8 cellular contexts compared by ENCODE assay signal in the genomic region with DNA sequence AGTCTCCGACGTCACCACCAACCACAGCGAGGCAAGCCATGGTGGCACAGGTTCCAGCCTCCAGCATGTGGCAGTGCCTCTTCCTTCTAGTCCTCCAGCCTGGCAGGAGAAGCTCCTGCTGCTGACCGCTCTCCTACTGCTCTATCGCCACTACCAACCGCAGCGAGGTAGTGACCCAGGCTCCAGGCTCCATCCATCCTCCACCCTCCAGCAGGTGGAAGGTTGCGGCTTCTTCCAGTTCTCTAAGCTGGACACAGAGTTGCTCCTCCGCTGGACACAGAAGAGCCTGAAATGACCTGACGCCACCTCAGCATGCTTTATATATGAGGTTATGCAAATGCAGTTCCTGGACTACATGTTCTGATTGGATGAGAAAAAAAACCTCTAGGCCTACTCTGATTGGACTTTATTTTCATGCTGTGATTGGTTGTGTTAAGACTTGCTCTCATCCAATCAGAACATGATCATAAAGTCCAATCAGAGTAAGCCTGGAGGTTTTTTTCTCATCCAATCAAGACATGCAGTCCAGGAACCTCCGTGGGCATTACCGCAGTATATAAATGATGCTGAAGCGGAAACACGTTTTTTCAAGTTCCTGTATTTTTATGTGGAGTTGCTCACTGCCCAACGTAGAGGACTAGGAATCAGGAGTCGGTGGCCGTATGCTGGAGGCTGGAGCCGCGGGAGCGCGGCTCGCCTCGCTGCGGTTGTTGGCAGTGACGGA.
A peak's percentile ranks its signal among the peaks of the same experiment; 100 is the strongest.
DNase-seq lines count a peak whose midpoint lies in the region; ATAC-seq, FAIRE-seq and TF ChIP-seq lines count a peak whose summit lies in the region.
"Not testable (repeated sequence)": the region's sequence is repeated elsewhere in the genome, so short reads cannot be mapped to it uniquely, and the experiment has no call there.

No MANE protein-coding gene starts in this region.

- ATAC-seq in WTC11: peak; percentile 92

- peaks cover 32% of the 10 kb centered on the region for H3K79me2 ChIP-seq in hepatocyte

- not testable (repeated sequence) for H3K27ac ChIP-seq in HUES48 (ENCODE audit: low read depth, low read length)
- peak overlapping the region; percentile 68 for H3K27ac ChIP-seq in hepatocyte

- H3K36me3 Mint-ChIP-seq in WTC11; neural crest cell (ENCODE audit: low read depth): not testable (repeated sequence)

- peak overlapping the region; percentile 32 for H2AFZ ChIP-seq in hepatocyte

- H3K9me3 ChIP-seq in HUES48 (ENCODE audit: control insufficient read depth, insufficient read depth, low read length); hepatocyte (ENCODE audit: low read depth): not testable (repeated sequence)

- H3K9me2 ChIP-seq in hepatocyte (replicated peaks; ENCODE audit: insufficient read depth): not testable (repeated sequence)

- not testable (repeated sequence) for H3K4me1 ChIP-seq in HUES48 (ENCODE audit: control insufficient read depth, insufficient read depth, low read length); hepatocyte (ENCODE audit: insufficient read depth)

- peaks cover 29% of the 10 kb centered on the region for H3K4me1 Mint-ChIP-seq in WTC11
- H3K4me1 Mint-ChIP-seq in neural crest cell: peaks cover 27% of the 10 kb centered on the region

- peak; percentile 51 for DNase-seq in ELF-1 (ENCODE audit: low read depth, low spot score)
- peak; percentile 83 for DNase-seq in NCI-H748 (lab: John Stamatoyannopoulos, UW; ENCODE audit: unreplicated experiment)
- DNase-seq in WTC11 (ENCODE audit: low spot score): peak; percentile 35
- peak; percentile 70 for DNase-seq in hepatocyte (ENCODE audit: low spot score)
- DNase-seq in iPS-NIHi11 (ENCODE audit: low spot score): peak; percentile 5
- DNase-seq in neural crest cell (ENCODE audit: low read depth, low spot score): peak; percentile 43
- DNase-seq in urothelium cell line (ENCODE audit: low spot score): peak; percentile 31

- not testable (repeated sequence) for H3K27ac Mint-ChIP-seq in WTC11; neural crest cell (ENCODE audit: unreplicated experiment)

- H3K9ac ChIP-seq in HUES48 (ENCODE audit: low read depth, low read length): peak overlapping the region; percentile 63; the same call in 1 of the 2 replicates

- H3K4me2 ChIP-seq in hepatocyte: peak overlapping the region; percentile 75

- POLR2A ChIA-PET in WTC11 (lab: Charles Lee): interaction anchor here (0.6 to 1.0 kb wide), 2 partner anchors 15 to 16 kb away, joined by 3 to 6 read pairs; no protein-coding TSS in a partner anchor

- H3K9me3 Mint-ChIP-seq in WTC11, neural crest cell: not testable (repeated sequence)

- CTCF ChIA-PET in WTC11 (lab: Charles Lee): not testable (repeated sequence)

- H3K27me3 Mint-ChIP-seq in WTC11 (ENCODE audit: low read depth): not testable (repeated sequence)
- H3K27me3 Mint-ChIP-seq in neural crest cell (ENCODE audit: low read depth): peaks cover 19% of the 10 kb centered on the region

- H3K27me3 ChIP-seq in HUES48 (ENCODE audit: control insufficient read depth, insufficient read depth, low read length); hepatocyte: not testable (repeated sequence)

- peaks cover 26% of the 10 kb centered on the region for H4K20me1 ChIP-seq in hepatocyte (ENCODE audit: insufficient read depth, poor library complexity, severe bottlenecking)

- not testable (repeated sequence) for FAIRE-seq in urothelium cell line (lab: Jason Lieb, UNC)

- H3K36me3 ChIP-seq in HUES48 (ENCODE audit: control insufficient read depth, insufficient read depth, low read length); hepatocyte (replicated peaks; ENCODE audit: insufficient read depth, low read depth): not testable (repeated sequence)

- H3K4me3 ChIP-seq in HUES48 (ENCODE audit: low read depth, low read length) (peak overlapping the region; percentile 63), hepatocyte (peak overlapping the region; percentile 34)

- H3K4me3 Mint-ChIP-seq in WTC11, neural crest cell: not testable (repeated sequence)

- 39% methylated on average over 25 of the region's 25 CpGs for WGBS in hepatocyte (ENCODE audit: low lambda C conversion rate, missing lambda C conversion rate)

- TF ChIP-seq CTCF in WTC11 (IDR thresholded peaks at IDR 0.05); hepatocyte (IDR thresholded peaks at IDR 0.05; ENCODE audit: poor library complexity); neural crest cell (conservative IDR thresholded peaks at IDR 0.05): not testable (repeated sequence)

TF ChIP-seq in WTC11, 78 proteins besides CTCF, POLR2A, EP300 and RAD21:
- TF ChIP-seq NFYB (CRISPR knock-in tag; conservative IDR thresholded peaks at IDR 0.05; ENCODE audit: low read depth): peak; percentile 68
- TF ChIP-seq, protein P1, sequence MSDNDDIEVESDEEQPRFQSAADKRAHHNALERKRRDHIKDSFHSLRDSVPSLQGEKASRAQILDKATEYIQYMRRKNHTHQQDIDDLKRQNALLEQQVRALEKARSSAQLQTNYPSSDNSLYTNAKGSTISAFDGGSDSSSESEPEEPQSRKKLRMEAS (CRISPR knock-in tag; IDR thresholded peaks at IDR 0.05): 0 out of 2 replicates have a peak, but pooled peaks have one; percentile 15

Comparison
In these comparisons a context has a peak if more than half of its experiments do, and no peak if none do; other contexts are left out.
1. DNase-seq: peak in every context shown above with its lines; median percentile 83 in NCI-H748; 70 in hepatocyte; 51 in ELF-1; 43 in neural crest cell; 35 in WTC11; 31 in urothelium cell line; 5 in iPS-NIHi11.